ENCODE assay signal across 1 cellular context in genomic region chr2:61854435-61855177, GRCh38.
TF ChIP-seq lines count a peak whose summit lies in the region.

No MANE protein-coding gene starts in this region.

TF ChIP-seq in WTC11, 78 proteins besides CTCF, POLR2A, EP300 and RAD21 (continued from another document):
- TF ChIP-seq PREB (CRISPR knock-in tag; IDR thresholded peaks at IDR 0.05; ENCODE audit: borderline replicate concordance) (no peak), ZNF232 (CRISPR knock-in tag; IDR thresholded peaks at IDR 0.05) (no peak), ATF3 (CRISPR knock-in tag; conservative IDR thresholded peaks at IDR 0.05) (no peak), NFYB (CRISPR knock-in tag; conservative IDR thresholded peaks at IDR 0.05; ENCODE audit: low read depth) (peak; percentile 77), NR1H2 (CRISPR knock-in tag; IDR thresholded peaks at IDR 0.05) (no peak), ZNF425 (CRISPR knock-in tag; conservative IDR thresholded peaks at IDR 0.05) (no peak), TEAD4 (CRISPR knock-in tag; IDR thresholded peaks at IDR 0.05) (no peak), IRF2 (CRISPR knock-in tag; IDR thresholded peaks at IDR 0.05; ENCODE audit: borderline replicate concordance, low read depth) (no peak), ESRRA (CRISPR knock-in tag; IDR thresholded peaks at IDR 0.05; ENCODE audit: borderline replicate concordance) (no peak), ERG (CRISPR knock-in tag; IDR thresholded peaks at IDR 0.05) (0 out of 2 replicates have a peak, but pooled peaks have one; percentile 49), ZMAT4 (CRISPR knock-in tag; IDR thresholded peaks at IDR 0.05) (no peak), USF2 (CRISPR knock-in tag; IDR thresholded peaks at IDR 0.05) (peak; percentile 31; the same call in 1 of the 2 replicates), FOXK1 (CRISPR knock-in tag; IDR thresholded peaks at IDR 0.05) (no peak), FOXP1 (CRISPR knock-in tag; IDR thresholded peaks at IDR 0.05; ENCODE audit: borderline replicate concordance) (0 out of 2 replicates have a peak, but pooled peaks have one; percentile 63), USF1 (CRISPR knock-in tag; IDR thresholded peaks at IDR 0.05) (0 out of 2 replicates have a peak, but pooled peaks have one; percentile 48), ZNF396 (CRISPR knock-in tag; IDR thresholded peaks at IDR 0.05; ENCODE audit: borderline replicate concordance) (no peak)
TF ChIP-seq in WTC11: peak in this region for 9.
